Comparison of ENCODE assay signal across 9 cellular contexts in the genomic region with DNA sequence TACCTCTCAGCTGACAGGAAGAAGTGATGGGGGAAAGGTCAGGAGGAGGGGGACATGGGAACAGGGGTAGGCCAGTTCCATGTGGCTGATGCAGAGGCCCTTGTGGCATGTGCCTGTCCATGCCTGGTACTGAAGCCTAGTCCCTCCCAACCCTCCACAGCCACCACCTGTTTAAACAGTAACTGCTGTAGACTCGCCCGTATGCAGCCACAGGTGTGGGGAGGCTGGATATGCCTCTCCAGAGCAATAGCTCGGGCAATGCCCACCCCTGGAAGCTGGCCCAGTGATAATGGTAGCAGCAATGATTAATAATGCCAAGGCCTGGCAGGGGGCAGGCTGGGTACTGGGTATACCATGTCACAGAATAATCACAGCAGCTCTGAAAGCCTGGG. TPM values are rescaled to one million over a fixed set of nuclear protein-coding genes. Genes with fewer than 3 reads are reported as not detected.
A peak's percentile ranks its signal among the peaks of the same experiment; 100 is the strongest.
DNase-seq lines count a peak whose midpoint lies in the region; ATAC-seq, FAIRE-seq and TF ChIP-seq lines count a peak whose summit lies in the region.
"Had no signal": no experiment of that assay in that cellular context is flagged by ENCODE, and none has a peak within 500 bp of the region (broad histone marks: within the 10 kb centered on the region; RNA-seq: fewer than 3 reads in every experiment).

No MANE protein-coding gene starts in this region.

- TF ChIP-seq CTCF in keratinocyte (optimal IDR thresholded peaks at IDR 0.05 in 1 of 3, IDR thresholded peaks at IDR 0.05 in 1 of 3, conservative IDR thresholded peaks at IDR 0.05 in 1 of 3; ENCODE audit: extremely low read depth in 1 of 3, insufficient read depth in 2 of 3, low read length in 3 of 3): no peak
- TF ChIP-seq CTCF in thoracic aorta (IDR thresholded peaks at IDR 0.05): no peak

- no peaks in the 10 kb centered on the region for H3K9me3 Mint-ChIP-seq in activated CD4-positive, alpha-beta T cell treated with anti-CD3 and anti-CD28 coated beads, Interleukin-2, amount 10 ng/mL, durations not matched to agents 24 days and 14 days

- peaks cover 70% of the 10 kb centered on the region for H3K79me2 ChIP-seq in keratinocyte (ENCODE audit: control insufficient read depth, insufficient read depth, low read length)

- peaks cover 26% of the 10 kb centered on the region for H4K20me1 ChIP-seq in keratinocyte (ENCODE audit: control insufficient read depth, extremely low read depth, insufficient read depth, low read length)

- intact Hi-C loops in activated CD4-positive, alpha-beta T cell treated with anti-CD3 and anti-CD28 coated beads, Interleukin-2, amount 10 ng/mL, durations not matched to agents 24 days and 14 days (cut with micrococcal nuclease): loop anchor here (5.0 to 10.0 kb wide), 4 partner anchors 209 to 669 kb away; partner anchors contain the start of genes DEPDC5, PATZ1, PIK3IP1 and PRR14L

- dilution Hi-C loops in keratinocyte (cut with MboI; ENCODE audit: extremely low pct_ligation_motif_present, low sequenced_read_pairs): no loop called here

- peaks cover 2% of the 10 kb centered on the region for H3K9me1 ChIP-seq in keratinocyte (ENCODE audit: control insufficient read depth, extremely low read depth, insufficient read depth, low read length)

- peak overlapping the region; percentile 90 for H3K27ac Mint-ChIP-seq in activated CD4-positive, alpha-beta T cell treated with anti-CD3 and anti-CD28 coated beads, Interleukin-2, amount 10 ng/mL, durations not matched to agents 24 days and 14 days
- no peak overlapping the region for H3K27ac Mint-ChIP-seq in T-helper 17 cell

- no peak overlapping the region for H2AFZ ChIP-seq in keratinocyte (ENCODE audit: control insufficient read depth, low read length)

- H3K27ac ChIP-seq in keratinocyte (ENCODE audit: control insufficient read depth, insufficient read depth, low read length) (peak overlapping the region; percentile 92), thoracic aorta (peak overlapping the region; percentile 88 to 92)

- H3K4me1 ChIP-seq in keratinocyte (ENCODE audit: control insufficient read depth, extremely low read depth, insufficient read depth, low read length): peaks cover 53% of the 10 kb centered on the region
- peaks cover 16 to 52% of the 10 kb centered on the region in 2 donors for H3K4me1 ChIP-seq in thoracic aorta (ENCODE audit: control insufficient read depth in 1 of 2, low read depth in 2 of 2)

- no peak for FAIRE-seq in keratinocyte (lab: Jason Lieb, UNC)

- H3K9me3 ChIP-seq in T-helper 17 cell (ENCODE audit: control insufficient read depth, low read length, poor library complexity, severe bottlenecking): no peaks in the 10 kb centered on the region
- H3K9me3 ChIP-seq in keratinocyte (ENCODE audit: control insufficient read depth, low read depth, low read length): no peaks in the 10 kb centered on the region
- H3K9me3 ChIP-seq in thoracic aorta: no peaks in the 10 kb centered on the region
- H3K9me3 ChIP-seq: neutrophil had no signal

- peaks cover 35% of the 10 kb centered on the region for H3K4me1 Mint-ChIP-seq in activated CD4-positive, alpha-beta T cell treated with anti-CD3 and anti-CD28 coated beads, Interleukin-2, amount 10 ng/mL, durations not matched to agents 24 days and 14 days
- H3K4me1 Mint-ChIP-seq in T-helper 17 cell: peaks cover 30% of the 10 kb centered on the region

- peak overlapping the region; percentile 91 for H3K9ac ChIP-seq in keratinocyte (ENCODE audit: control insufficient read depth, extremely low read depth, insufficient read depth, low read length)

- H3K4me3 ChIP-seq in keratinocyte (ENCODE audit: control insufficient read depth in 2 of 3, extremely low read depth in 1 of 3, insufficient read depth in 2 of 3, low read depth in 1 of 3, low read length in 3 of 3): peak overlapping the region; percentile 85 to 87 (median 86)
- peak overlapping the region; percentile 76 for H3K4me3 ChIP-seq in thoracic aorta

- no peak for ATAC-seq in T-helper 17 cell
- no peak for ATAC-seq in thoracic aorta (ENCODE audit: insufficient number of reproducible peaks, low FRiP score, low read depth)
- no peak for ATAC-seq in GM21529 (IDR thresholded peaks at IDR 0.05; ENCODE audit: unreplicated experiment)
- no peak for ATAC-seq in HG03108 (IDR thresholded peaks at IDR 0.05; ENCODE audit: unreplicated experiment)

- no peaks in the 10 kb centered on the region for H3K36me3 Mint-ChIP-seq in activated CD4-positive, alpha-beta T cell treated with anti-CD3 and anti-CD28 coated beads, Interleukin-2, amount 10 ng/mL, durations not matched to agents 24 days and 14 days (ENCODE audit: low read depth)
- H3K36me3 Mint-ChIP-seq in T-helper 17 cell (ENCODE audit: low read depth): no peaks in the 10 kb centered on the region

- peak overlapping the region; percentile 91 for H3K4me3 Mint-ChIP-seq in activated CD4-positive, alpha-beta T cell treated with anti-CD3 and anti-CD28 coated beads, Interleukin-2, amount 10 ng/mL, durations not matched to agents 24 days and 14 days
- H3K4me3 Mint-ChIP-seq in T-helper 17 cell: peak overlapping the region; percentile 85

- H3K36me3 ChIP-seq in keratinocyte (ENCODE audit: control insufficient read depth in 2 of 2, extremely low read depth in 1 of 2, insufficient read depth in 2 of 2, low read length in 2 of 2) (peaks cover 21 to 52% of the 10 kb centered on the region in 2 experiments), thoracic aorta (peaks cover 23% of the 10 kb centered on the region)

- peak overlapping the region; percentile 96 for H3K4me2 ChIP-seq in keratinocyte (ENCODE audit: control insufficient read depth, extremely low read depth, insufficient read depth, low read depth, low read length)

- DNase-seq in activated CD4-positive, alpha-beta T cell treated with anti-CD3 and anti-CD28 coated beads, Interleukin-2, amount 10 ng/mL, durations not matched to agents 24 days and 14 days: no peak
- no peak for DNase-seq in activated CD4-positive, alpha-beta T cell treated with anti-CD3 and anti-CD28 coated beads, Interleukin-2, amount 50 U/mL, for 48 hours
- DNase-seq in T-helper 17 cell (no peak), keratinocyte (ENCODE audit: low read depth, low spot score) (no peak), thoracic aorta (ENCODE audit: low spot score) (no peak)
- DNase-seq in activated CD4-positive, CD25-positive, alpha-beta regulatory T cell (lab: John Stamatoyannopoulos, UW): no peak

- no peaks in the 10 kb centered on the region for H3K27me3 Mint-ChIP-seq in activated CD4-positive, alpha-beta T cell treated with anti-CD3 and anti-CD28 coated beads, Interleukin-2, amount 10 ng/mL, durations not matched to agents 24 days and 14 days
- no peaks in the 10 kb centered on the region for H3K27me3 Mint-ChIP-seq in T-helper 17 cell

- no peaks in the 10 kb centered on the region for H3K27me3 ChIP-seq in keratinocyte (ENCODE audit: control insufficient read depth, extremely low read depth, insufficient read depth, low read length)
- no peaks in the 10 kb centered on the region for H3K27me3 ChIP-seq in thoracic aorta (replicated peaks; ENCODE audit: insufficient read depth)

RNA-seq across cellular contexts. Expression of gene SMTN, which starts 2.3 kb away (rescaled TPM):
- total RNA-seq in activated CD4-positive, alpha-beta T cell treated with anti-CD3 and anti-CD28 coated beads, Interleukin-2, amount 10 ng/mL, durations not matched to agents 24 days and 14 days: 13.9 and 17.9 TPM in 2 replicates
- 1 to 10 TPM; 1.8 to 4.9 TPM for total RNA-seq in T-helper 17 cell
- 51.1 to 131 TPM (median 61.2 TPM) in 3 replicates for polyA plus RNA-seq in keratinocyte
- 94.1 TPM for polyA plus RNA-seq in keratinocyte (2011; ENCODE audit: low read depth)
- 39.0 and 77.5 TPM in 2 replicates for polyA plus RNA-seq in keratinocyte (2011; cell fraction: cytosol; rRNA removed)
- polyA plus RNA-seq in keratinocyte (2011; cell fraction: nucleus; rRNA removed): 212 and 218 TPM in 2 replicates
- 49.4 and 178 TPM in 2 replicates for polyA plus RNA-seq in keratinocyte (2012; ENCODE audit: low replicate concordance)
- 49.3 to 251 TPM (median 55.2 TPM) in 3 replicates for polyA minus RNA-seq in keratinocyte
- 145 TPM for polyA minus RNA-seq in keratinocyte (2011; cell fraction: cytosol; rRNA and poly(A)+ RNA removed)
- 134 and 142 TPM in 2 replicates for polyA minus RNA-seq in keratinocyte (2011; cell fraction: nucleus; rRNA and poly(A)+ RNA removed)
- total RNA-seq in thoracic aorta: 100 to 1,000 TPM; 632 to 946 TPM

RNA-seq across cellular contexts. Expression of gene SELENOM, which starts 24.0 kb away (rescaled TPM):
- 7.4 and 8.2 TPM in 2 replicates for total RNA-seq in activated CD4-positive, alpha-beta T cell treated with anti-CD3 and anti-CD28 coated beads, Interleukin-2, amount 10 ng/mL, durations not matched to agents 24 days and 14 days
- total RNA-seq in T-helper 17 cell (10 to 100 TPM; 33.2 to 54.8 TPM), thoracic aorta (1,000 to 10,000 TPM in 1 of 2 donors, 100 to 1,000 TPM in 1; 453 to 1,695 TPM)
- 9.1 to 27.7 TPM (median 16.3 TPM) in 3 replicates for polyA plus RNA-seq in keratinocyte
- 2.0 TPM for polyA plus RNA-seq in keratinocyte (2011; ENCODE audit: low read depth)
- 15.6 and 62.0 TPM in 2 replicates for polyA plus RNA-seq in keratinocyte (2011; cell fraction: cytosol; rRNA removed)
- polyA plus RNA-seq in keratinocyte (2011; cell fraction: nucleus; rRNA removed): 21.0 and 31.3 TPM in 2 replicates
- polyA plus RNA-seq in keratinocyte (2012; ENCODE audit: low replicate concordance): 20.2 and 23.6 TPM in 2 replicates
- polyA minus RNA-seq in keratinocyte: 2.7 to 13.0 TPM (median 4.8 TPM) in 3 replicates
- 29.4 TPM for polyA minus RNA-seq in keratinocyte (2011; cell fraction: cytosol; rRNA and poly(A)+ RNA removed)
- polyA minus RNA-seq in keratinocyte (2011; cell fraction: nucleus; rRNA and poly(A)+ RNA removed): 9.5 and 10.3 TPM in 2 replicates

RNA-seq across cellular contexts. Expression of gene INPP5J, which starts 39.4 kb away (rescaled TPM):
- 0.07 and 0.26 TPM in 2 replicates for total RNA-seq in activated CD4-positive, alpha-beta T cell treated with anti-CD3 and anti-CD28 coated beads, Interleukin-2, amount 10 ng/mL, durations not matched to agents 24 days and 14 days
- under 1 TPM in 1 of 2 donors, not detected in 1; 0.25 TPM for total RNA-seq in T-helper 17 cell
- polyA plus RNA-seq in keratinocyte: 0.14 to 0.26 TPM (median 0.22 TPM) in 3 replicates
- 0.56 TPM for polyA plus RNA-seq in keratinocyte (2011; ENCODE audit: low read depth)
- 0.09 and 0.27 TPM in 2 replicates for polyA plus RNA-seq in keratinocyte (2011; cell fraction: cytosol; rRNA removed)
- 0.69 and 0.95 TPM in 2 replicates for polyA plus RNA-seq in keratinocyte (2011; cell fraction: nucleus; rRNA removed)
- polyA plus RNA-seq in keratinocyte (2012; ENCODE audit: low replicate concordance): 0.46 and 0.72 TPM in 2 replicates
- 0.33 to 1.8 TPM in 2 of 3 replicates, not detected in the other for polyA minus RNA-seq in keratinocyte
- not detected for polyA minus RNA-seq in keratinocyte (2011; cell fraction: cytosol; rRNA and poly(A)+ RNA removed)
- polyA minus RNA-seq in keratinocyte (2011; cell fraction: nucleus; rRNA and poly(A)+ RNA removed): 0.32 TPM in 1 of 2 replicates, not detected in the other
- total RNA-seq in thoracic aorta: 1 to 10 TPM; 2.3 to 4.1 TPM

RNA-seq across cellular contexts. Expression of gene PLA2G3, which starts 56.9 kb away (rescaled TPM):
- not detected in 2 replicates for total RNA-seq in activated CD4-positive, alpha-beta T cell treated with anti-CD3 and anti-CD28 coated beads, Interleukin-2, amount 10 ng/mL, durations not matched to agents 24 days and 14 days
- total RNA-seq in T-helper 17 cell (not detected), thoracic aorta (not detected)
- polyA plus RNA-seq in keratinocyte: 0.37 to 0.39 TPM (median 0.38 TPM) in 3 replicates
- polyA plus RNA-seq in keratinocyte (2011; ENCODE audit: low read depth): 0.70 TPM
- polyA plus RNA-seq in keratinocyte (2011; cell fraction: cytosol; rRNA removed): 0.11 and 0.12 TPM in 2 replicates
- polyA plus RNA-seq in keratinocyte (2011; cell fraction: nucleus; rRNA removed): 0.34 and 0.53 TPM in 2 replicates
- 0.44 and 2.1 TPM in 2 replicates for polyA plus RNA-seq in keratinocyte (2012; ENCODE audit: low replicate concordance)
- 0.46 to 0.59 TPM in 2 of 3 replicates, not detected in the other for polyA minus RNA-seq in keratinocyte
- polyA minus RNA-seq in keratinocyte (2011; cell fraction: cytosol; rRNA and poly(A)+ RNA removed): not detected
- 0.21 TPM in 1 of 2 replicates, not detected in the other for polyA minus RNA-seq in keratinocyte (2011; cell fraction: nucleus; rRNA and poly(A)+ RNA removed)

Comparison
In these comparisons a context has a peak if more than half of its experiments do, and no peak if none do; other contexts are left out.
1. RNA of gene SMTN, which starts 2.3 kb away (total RNA-seq): 632 to 946 TPM in thoracic aorta; 13.9 to 17.9 TPM in activated CD4-positive, alpha-beta T cell treated with anti-CD3 and anti-CD28 coated beads, Interleukin-2, amount 10 ng/mL, durations not matched to agents 24 days and 14 days and 1.8 to 4.9 TPM in T-helper 17 cell; every median in the first group is over 10 times any median in the second.
2. RNA of gene SELENOM, which starts 24.0 kb away (total RNA-seq): 453 to 1,695 TPM in thoracic aorta; 33.2 to 54.8 TPM in T-helper 17 cell and 7.4 to 8.2 TPM in activated CD4-positive, alpha-beta T cell treated with anti-CD3 and anti-CD28 coated beads, Interleukin-2, amount 10 ng/mL, durations not matched to agents 24 days and 14 days; every median in the first group is over 4 times any median in the second.